In the genomic region with DNA sequence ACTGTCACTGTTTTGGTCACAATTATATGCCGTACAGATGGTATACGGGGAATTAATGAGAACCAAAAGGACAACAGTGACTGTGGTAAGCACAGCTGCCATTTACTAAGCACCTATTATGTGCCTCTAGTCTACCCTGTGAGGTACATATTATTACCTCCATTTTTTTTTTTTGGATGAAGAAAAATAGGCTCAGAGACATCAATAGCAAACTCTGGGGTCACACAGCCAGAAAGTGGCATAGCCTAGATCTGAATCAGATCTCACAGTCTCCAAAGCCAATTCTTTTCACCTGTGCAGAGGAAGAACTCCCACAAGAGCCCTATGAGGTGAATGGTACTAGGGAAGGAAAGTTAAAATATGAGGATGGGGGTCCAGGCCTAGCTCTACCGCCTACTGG, we compare ENCODE assay signal across 18 cellular contexts.
DNase-seq lines count a peak whose midpoint lies in the region; ATAC-seq and TF ChIP-seq lines count a peak whose summit lies in the region.
"Had no signal": no experiment of that assay in that cellular context is flagged by ENCODE, and none has a peak within 500 bp of the region (broad histone marks: within the 10 kb centered on the region; RNA-seq: fewer than 3 reads in every experiment).

No MANE protein-coding gene starts in this region.

- H3K9ac ChIP-seq in DND-41 (ENCODE audit: low read depth, low read length), result no peak overlapping the region

- H3K4me2 ChIP-seq in DND-41 (ENCODE audit: insufficient read depth, low read length), result no peak overlapping the region
- H3K4me2 ChIP-seq: PC-9 had no signal

- DNase-seq in DND-41, result no peak
- no peak for DNase-seq in esophagus muscularis mucosa (ENCODE audit: extremely low spot score)
- DNase-seq in ovary, result no peak
- DNase-seq in tibial nerve (ENCODE audit: low spot score in 2 of 2), result no peak
- no peak for DNase-seq in activated naive CD8-positive, alpha-beta T cell treated with anti-CD3 and anti-CD28 coated beads, Interleukin-2, amount 50 U/mL, for 24 hours
- DNase-seq: ACHN; CD4-positive, CD25-positive, alpha-beta regulatory T cell; Karpas-422; MM.1S; NCI-H1105; NCI-H187; NCI-H446; NCI-H774; PC-9 had no signal

- TF ChIP-seq EP300 in esophagus muscularis mucosa (IDR thresholded peaks at IDR 0.05), result no peak
- no peak for TF ChIP-seq EP300 in ovary (IDR thresholded peaks at IDR 0.05)
- no peak for TF ChIP-seq EP300 in tibial nerve (IDR thresholded peaks at IDR 0.05)

- no peak overlapping the region for H3K4me3 Mint-ChIP-seq in activated naive CD8-positive, alpha-beta T cell treated with anti-CD3 and anti-CD28 coated beads, Interleukin-2, amount 50 U/mL, for 24 hours
- H3K4me3 Mint-ChIP-seq: CD4-positive, CD25-positive, alpha-beta regulatory T cell; HFFc6 had no signal

- no peak for TF ChIP-seq POLR2A in esophagus muscularis mucosa (IDR thresholded peaks at IDR 0.05; ENCODE audit: low read depth)
- TF ChIP-seq POLR2A in ovary (IDR thresholded peaks at IDR 0.05), result no peak
- TF ChIP-seq POLR2A in tibial nerve (IDR thresholded peaks at IDR 0.05), result no peak

- intact Hi-C loops in esophagus muscularis mucosa (cut with DNase I) (loop anchor here (5.0 kb wide), 1 partner anchor 40 kb away; no protein-coding TSS in a partner anchor), ovary (cut with DNase I) (loop anchor here in 1 of 4 donors (10.0 kb wide), 1 partner anchor 157 kb away; the partner anchor contains the start of gene GAB2)

- H3K4me1 Mint-ChIP-seq in activated naive CD8-positive, alpha-beta T cell treated with anti-CD3 and anti-CD28 coated beads, Interleukin-2, amount 50 U/mL, for 24 hours, result no peaks in the 10 kb centered on the region
- H3K4me1 Mint-ChIP-seq: CD4-positive, CD25-positive, alpha-beta regulatory T cell had no signal

- no peaks in the 10 kb centered on the region for H3K27me3 ChIP-seq in DND-41 (ENCODE audit: insufficient read depth, low read length, poor library complexity)
- no peaks in the 10 kb centered on the region for H3K27me3 ChIP-seq in esophagus muscularis mucosa
- H3K27me3 ChIP-seq in ovary, result no peaks in the 10 kb centered on the region
- H3K27me3 ChIP-seq in tibial nerve, result no peaks in the 10 kb centered on the region

- no peaks in the 10 kb centered on the region for H3K27me3 Mint-ChIP-seq in activated naive CD8-positive, alpha-beta T cell treated with anti-CD3 and anti-CD28 coated beads, Interleukin-2, amount 50 U/mL, for 24 hours

- TF ChIP-seq CTCF in DND-41 (IDR thresholded peaks at IDR 0.05; ENCODE audit: borderline replicate concordance, extremely low read depth, low read length, poor library complexity, severe bottlenecking), result no peak
- TF ChIP-seq CTCF in esophagus muscularis mucosa (IDR thresholded peaks at IDR 0.05), result no peak
- no peak for TF ChIP-seq CTCF in ovary (IDR thresholded peaks at IDR 0.05)
- TF ChIP-seq CTCF in tibial nerve (IDR thresholded peaks at IDR 0.05), result no peak

- H3K27ac ChIP-seq in DND-41 (ENCODE audit: low read length) (peak overlapping the region; percentile 20; the same call in 1 of the 2 replicates), esophagus muscularis mucosa (replicated peaks in 1 of 4) (peak overlapping the region; percentile 23 to 54 (median 40)), ovary (peak overlapping the region; percentile 15 to 33), tibial nerve (peak overlapping the region in 3 of 4 donors; percentile 21 to 68 (median 65))
- H3K27ac ChIP-seq: PC-9 had no signal

- H3K4me1 ChIP-seq in DND-41 (ENCODE audit: insufficient read depth, low read length) (no peaks in the 10 kb centered on the region), esophagus muscularis mucosa (peaks cover 16 to 33% (median 23%) of the 10 kb centered on the region in 4 donors), ovary (ENCODE audit: insufficient read depth) (peaks cover 40% of the 10 kb centered on the region), tibial nerve (peaks cover 0 to 36% (median 9%) of the 10 kb centered on the region in 4 donors)

- no peaks in the 10 kb centered on the region for H3K9me3 Mint-ChIP-seq in activated naive CD8-positive, alpha-beta T cell treated with anti-CD3 and anti-CD28 coated beads, Interleukin-2, amount 50 U/mL, for 24 hours
- H3K9me3 Mint-ChIP-seq: CD4-positive, CD25-positive, alpha-beta regulatory T cell; HFFc6 had no signal

- H3K9me3 ChIP-seq in DND-41 (ENCODE audit: insufficient read depth, low read length, severe bottlenecking) (no peaks in the 10 kb centered on the region), esophagus muscularis mucosa (no peaks in the 10 kb centered on the region), ovary (no peaks in the 10 kb centered on the region), tibial nerve (no peaks in the 10 kb centered on the region)

- H3K36me3 Mint-ChIP-seq in activated naive CD8-positive, alpha-beta T cell treated with anti-CD3 and anti-CD28 coated beads, Interleukin-2, amount 50 U/mL, for 24 hours (ENCODE audit: low read depth), result no peaks in the 10 kb centered on the region
- H3K36me3 Mint-ChIP-seq: CD4-positive, CD25-positive, alpha-beta regulatory T cell had no signal

- H3K27ac Mint-ChIP-seq in activated naive CD8-positive, alpha-beta T cell treated with anti-CD3 and anti-CD28 coated beads, Interleukin-2, amount 50 U/mL, for 24 hours, result no peak overlapping the region
- H3K27ac Mint-ChIP-seq: CD4-positive, CD25-positive, alpha-beta regulatory T cell; HFFc6 had no signal

- peaks cover 100% of the 10 kb centered on the region for H3K79me2 ChIP-seq in DND-41 (ENCODE audit: insufficient read depth, low read length)

- H2AFZ ChIP-seq in DND-41 (ENCODE audit: low read depth, low read length), result no peak overlapping the region
- H2AFZ ChIP-seq: PC-9 had no signal

- H3K4me3 ChIP-seq in DND-41 (ENCODE audit: low read depth in 1 of 2, low read length in 2 of 2) (no peak overlapping the region), esophagus muscularis mucosa (no peak overlapping the region), ovary (no peak overlapping the region), tibial nerve (no peak overlapping the region)
- H3K4me3 ChIP-seq: PC-9 had no signal

- WGBS in esophagus muscularis mucosa, result 98% methylated on average over 3 of the region's 3 CpGs
- WGBS in ovary, 3 donors, result 93 to 97% (median 93%) methylated on average over 3 of the region's 3 CpGs
- WGBS in tibial nerve, 2 donors, result 94 to 97% methylated on average over 3 of the region's 3 CpGs

- H3K36me3 ChIP-seq in DND-41 (ENCODE audit: insufficient read depth, low read length) (peaks cover 57% of the 10 kb centered on the region), esophagus muscularis mucosa (no peaks in the 10 kb centered on the region), ovary (no peaks in the 10 kb centered on the region), tibial nerve (no peaks in the 10 kb centered on the region)

- H4K20me1 ChIP-seq in DND-41 (ENCODE audit: insufficient read depth, low read length), result peaks cover 11% of the 10 kb centered on the region; the same call in 1 of the 2 replicates

- no peak for ATAC-seq in DND-41 (ENCODE audit: insufficient read depth, low read depth)
- ATAC-seq in HG02763 (IDR thresholded peaks at IDR 0.05; ENCODE audit: unreplicated experiment), result no peak
- no peak for ATAC-seq in activated naive CD8-positive, alpha-beta T cell treated with anti-CD3 and anti-CD28 coated beads, Interleukin-2, amount 50 U/mL, for 24 hours
- ATAC-seq in GM18868 (IDR thresholded peaks at IDR 0.05; ENCODE audit: unreplicated experiment), result no peak
- ATAC-seq: HepG2 had no signal
